ENCODE assay signal across 20 cellular contexts in the genomic region with DNA sequence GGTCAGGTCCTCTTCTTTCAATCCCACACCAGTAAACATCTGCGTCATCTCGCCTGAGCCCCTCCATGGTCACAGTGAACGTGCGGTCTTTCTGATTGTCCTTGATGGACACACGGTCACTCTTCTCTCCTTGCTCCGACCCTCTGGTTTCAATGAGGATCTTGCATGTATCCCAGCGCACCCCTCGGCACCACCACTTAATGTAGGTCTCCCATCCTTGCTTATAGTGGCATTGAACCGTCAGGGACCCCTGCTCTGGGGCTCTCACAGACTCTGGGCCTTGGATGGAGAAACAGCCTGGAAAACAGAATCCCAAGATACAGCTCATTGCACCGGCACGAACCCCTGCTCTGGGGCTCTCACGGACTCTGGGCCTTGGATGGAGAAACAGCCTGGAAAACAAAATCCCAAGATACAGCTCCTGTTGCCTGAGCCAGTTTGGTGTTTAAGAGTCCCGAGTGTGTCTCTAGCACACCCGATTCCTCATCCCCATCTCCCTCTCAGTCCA. TPM values are rescaled to one million over a fixed set of nuclear protein-coding genes. Genes with fewer than 3 reads are reported as not detected.
"Had no signal": no experiment of that assay in that cellular context is flagged by ENCODE, and none has a peak within 500 bp of the region (broad histone marks: within the 10 kb centered on the region; RNA-seq: fewer than 3 reads in every experiment).

No MANE protein-coding gene starts in this region.

- H3K27ac ChIP-seq: brain microvascular endothelial cell, dorsolateral prefrontal cortex, skin epidermis, testis, upper lobe of right lung had no signal

- ATAC-seq: activated T-cell treated with anti-CD3 and anti-CD28 coated beads, Interleukin-2, amount 50 U/mL, for 72 hours; left lung; natural killer cell; right cardiac atrium; upper lobe of right lung had no signal

- H3K4me1 ChIP-seq: testis, upper lobe of right lung had no signal

- H3K9me3 ChIP-seq: testis, upper lobe of right lung had no signal

- H3K27me3 ChIP-seq: brain microvascular endothelial cell, testis, upper lobe of right lung had no signal

- H3K4me3 ChIP-seq: dorsolateral prefrontal cortex, left lung, skin epidermis, testis, upper lobe of right lung had no signal

- DNase-seq: activated CD4-positive, alpha-beta T cell treated with anti-CD3 and anti-CD28 coated beads, Interleukin-2, amount 50 U/mL, for 4 hours; activated naive CD8-positive, alpha-beta T cell treated with anti-CD3 and anti-CD28 coated beads, Interleukin-2, amount 10 ng/mL, durations not matched to agents 7 days and 5 days; activated T-cell treated with anti-CD3 and anti-CD28 coated beads, Interleukin-2, amount 50 U/mL, for 72 hours; brain microvascular endothelial cell; cerebellar nuclear complex; erythroblast; left lung; mesenchymal stem cell; natural killer cell; nucleus accumbens; right cardiac atrium; stimulated activated CD4-positive, alpha-beta T cell treated with anti-CD3 and anti-CD28 coated beads, Interleukin-15, amount 100 ng/mL, for 24 hours; stimulated activated CD4-positive, alpha-beta T cell treated with anti-CD3 and anti-CD28 coated beads, Interleukin-4, amount 100 ng/mL, for 24 hours; testis; upper lobe of right lung had no signal

- H3K4me3 Mint-ChIP-seq: activated naive CD8-positive, alpha-beta T cell treated with anti-CD3 and anti-CD28 coated beads, Interleukin-2, amount 10 ng/mL, durations not matched to agents 7 days and 5 days; activated T-cell treated with anti-CD3 and anti-CD28 coated beads, Interleukin-2, amount 50 U/mL, for 72 hours; natural killer cell; stimulated activated naive CD8-positive, alpha-beta T cell treated with anti-CD3 and anti-CD28 coated beads, Interleukin-15, Interleukin-2, amounts not matched to agents 100 ng/mL and 50 ng/mL, for 24 hours had no signal

- H3K27ac Mint-ChIP-seq: activated naive CD8-positive, alpha-beta T cell treated with anti-CD3 and anti-CD28 coated beads, Interleukin-2, amount 10 ng/mL, durations not matched to agents 7 days and 5 days; activated T-cell treated with anti-CD3 and anti-CD28 coated beads, Interleukin-2, amount 50 U/mL, for 72 hours; progenitor cell of endocrine pancreas; stimulated activated naive CD8-positive, alpha-beta T cell treated with anti-CD3 and anti-CD28 coated beads, Interleukin-15, Interleukin-2, amounts not matched to agents 100 ng/mL and 50 ng/mL, for 24 hours had no signal

- H3K36me3 Mint-ChIP-seq: natural killer cell had no signal

- H3K36me3 ChIP-seq: brain microvascular endothelial cell, left lung, upper lobe of right lung had no signal

RNA-seq across cellular contexts. Expression of a gene that starts 5.4 kb away (rescaled TPM):
- total RNA-seq: activated naive CD8-positive, alpha-beta T cell treated with anti-CD3 and anti-CD28 coated beads, Interleukin-2, amount 10 ng/mL, durations not matched to agents 7 days and 5 days; activated T-cell treated with anti-CD3 and anti-CD28 coated beads, Interleukin-2, amount 50 U/mL, for 72 hours; progenitor cell of endocrine pancreas had no signal
- polyA plus RNA-seq: keratinocyte had no signal

RNA-seq across cellular contexts. Expression of a gene that starts 20.1 kb away (rescaled TPM):
- total RNA-seq: progenitor cell of endocrine pancreas had no signal
- polyA plus RNA-seq: keratinocyte had no signal

RNA-seq across cellular contexts. Expression of a gene that starts 41.5 kb away (rescaled TPM):
- total RNA-seq: activated naive CD8-positive, alpha-beta T cell treated with anti-CD3 and anti-CD28 coated beads, Interleukin-2, amount 10 ng/mL, durations not matched to agents 7 days and 5 days; activated T-cell treated with anti-CD3 and anti-CD28 coated beads, Interleukin-2, amount 50 U/mL, for 72 hours; dorsolateral prefrontal cortex; progenitor cell of endocrine pancreas; right cardiac atrium; testis; upper lobe of right lung had no signal
- polyA plus RNA-seq: keratinocyte, right cardiac atrium had no signal
